14 cellular contexts compared by ENCODE assay signal in the genomic region with DNA sequence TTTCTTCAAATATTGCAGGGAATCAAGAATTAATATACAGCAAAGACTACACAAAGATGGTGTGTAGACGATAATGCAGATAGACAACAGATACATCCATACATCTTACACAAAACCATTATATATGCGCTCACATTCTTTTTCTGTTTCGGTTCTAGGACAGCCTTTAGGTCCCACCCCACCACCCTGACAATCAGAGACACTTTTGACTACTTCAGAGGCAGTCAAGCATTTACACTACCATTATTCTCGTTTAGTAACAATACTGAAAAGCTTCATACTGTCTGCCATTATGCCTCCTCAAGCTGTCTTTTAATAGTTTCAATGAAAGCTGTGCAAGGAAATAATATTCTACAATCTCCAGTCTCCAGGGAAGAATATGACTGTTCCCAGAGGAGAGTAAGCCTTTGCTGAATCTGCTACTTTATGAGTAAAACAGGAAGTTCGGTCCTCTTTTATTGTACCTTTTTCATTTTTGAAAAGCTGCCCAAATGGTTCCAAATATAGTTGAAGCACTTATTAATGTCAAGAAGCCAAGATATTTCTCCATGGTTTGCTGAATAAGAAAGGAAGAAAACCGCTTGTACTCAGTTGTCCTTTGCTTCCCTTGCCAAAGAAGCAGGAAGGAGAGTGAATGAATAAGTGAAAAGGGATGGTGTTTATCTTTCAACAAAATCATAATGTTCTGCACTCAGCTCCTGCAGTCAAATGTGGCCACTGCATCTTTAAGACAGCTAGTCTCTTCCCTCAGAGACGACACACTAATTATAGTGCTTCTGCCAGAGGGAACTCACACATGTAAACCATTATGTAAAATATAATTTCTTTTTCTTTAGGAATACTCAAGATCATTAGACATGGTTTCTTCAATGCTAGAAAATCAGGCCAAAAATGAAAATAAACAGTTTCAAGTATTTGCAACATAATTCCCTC.
DNase-seq lines count a peak whose midpoint lies in the region; ATAC-seq, FAIRE-seq and TF ChIP-seq lines count a peak whose summit lies in the region.
"Had no signal": no experiment of that assay in that cellular context is flagged by ENCODE, and none has a peak within 500 bp of the region (broad histone marks: within the 10 kb centered on the region; RNA-seq: fewer than 3 reads in every experiment).

No MANE protein-coding gene starts in this region.

- H2AFZ ChIP-seq in astrocyte (ENCODE audit: low read depth, low read length): peak overlapping the region; percentile 24
- H2AFZ ChIP-seq: PC-9 had no signal

- no peaks in the 10 kb centered on the region for H3K9me3 ChIP-seq in A673 (ENCODE audit: low read depth, low read length, poor library complexity, severe bottlenecking)
- H3K9me3 ChIP-seq in astrocyte (ENCODE audit: insufficient read depth, low read depth, low read length): no peaks in the 10 kb centered on the region
- H3K9me3 ChIP-seq: BE2C, uterus had no signal

- POLR2A ChIA-PET in A673 (lab: Charles Lee; ENCODE audit: low non-redundant PET): interaction anchor here (0.6 to 0.7 kb wide), 2 partner anchors 200 to 453 kb away, joined by 3 to 10 read pairs; no protein-coding TSS in a partner anchor

- H3K4me1 ChIP-seq in A673 (ENCODE audit: insufficient read depth, low read length, poor library complexity, severe bottlenecking): peaks cover 42% of the 10 kb centered on the region
- peaks cover 5% of the 10 kb centered on the region for H3K4me1 ChIP-seq in astrocyte (ENCODE audit: insufficient read depth, low read length)
- H3K4me1 ChIP-seq: BE2C, uterus had no signal

- H3K4me3 ChIP-seq in A673 (ENCODE audit: low read depth, low read length, poor library complexity, severe bottlenecking) (peak overlapping the region; percentile 9), astrocyte (ENCODE audit: insufficient read depth, low read depth, low read length) (no peak overlapping the region)
- H3K4me3 ChIP-seq: PC-9, uterus had no signal

- intact Hi-C loops in A673 (cut with micrococcal nuclease; ENCODE audit: unreplicated experiment): loop anchor here (5.0 kb wide), 1 partner anchor 521 kb away; the partner anchor contains the start of gene SUPT3H
- intact Hi-C loops in left ventricle myocardium superior (cut with micrococcal nuclease): no loop called here

- CTCF ChIA-PET in A673 (lab: Charles Lee): interaction anchor here (0.6 to 1.9 kb wide), 3 partner anchors 64 to 380 kb away, joined by 4 to 8 read pairs (median 7); no protein-coding TSS in a partner anchor

- H3K4me1 Mint-ChIP-seq in astrocyte (ENCODE audit: low read depth, unreplicated experiment): peaks cover 16% of the 10 kb centered on the region

- FAIRE-seq in astrocyte (lab: Jason Lieb, UNC): peak; percentile 37
- FAIRE-seq: H1, small intestine had no signal

- no peaks in the 10 kb centered on the region for H3K36me3 Mint-ChIP-seq in astrocyte (ENCODE audit: low read depth, unreplicated experiment)

- H3K9ac ChIP-seq in astrocyte (ENCODE audit: low read length): no peak overlapping the region

- BruUV-seq in A673 (replicated peaks; lab: Mats Ljungman, UMichigan): no TSS peak

- ATAC-seq in left ventricle myocardium superior (peak; percentile 65), GM19397 (IDR thresholded peaks at IDR 0.05; ENCODE audit: unreplicated experiment) (no peak), HG03439 (IDR thresholded peaks at IDR 0.05; ENCODE audit: unreplicated experiment) (no peak)

- DNase-seq in A673 (ENCODE audit: low spot score): peak; percentile 93
- DNase-seq in GM04503 (ENCODE audit: low read depth): peak; percentile 57
- peak; percentile 84 for DNase-seq in astrocyte (ENCODE audit: low read depth)
- no peak for DNase-seq in left ventricle myocardium superior
- DNase-seq in iPS-NIHi7 (ENCODE audit: extremely low spot score): no peak
- DNase-seq in D341Med (ENCODE audit: low spot score): no peak
- DNase-seq: BE2C, PC-9, small intestine, T1000, uterus had no signal

- H3K4me2 ChIP-seq in astrocyte (ENCODE audit: low read length): peak overlapping the region; percentile 61
- H3K4me2 ChIP-seq: PC-9 had no signal

- H3K27ac ChIP-seq in A673 (ENCODE audit: low read depth, low read length, poor library complexity, severe bottlenecking) (peak overlapping the region; percentile 60), astrocyte (ENCODE audit: low read depth, low read length) (no peak overlapping the region)
- H3K27ac ChIP-seq: PC-9, uterus had no signal

- TF ChIP-seq CTCF in A673 (conservative IDR thresholded peaks at IDR 0.05; ENCODE audit: low read depth, low read length): no peak
- no peak for TF ChIP-seq CTCF in astrocyte (IDR thresholded peaks at IDR 0.05; ENCODE audit: insufficient read depth, low read depth, low read length)

- H3K27me3 ChIP-seq in A673 (replicated peaks; ENCODE audit: insufficient read depth, low read depth, low read length, poor library complexity) (no peaks in the 10 kb centered on the region), astrocyte (ENCODE audit: insufficient read depth, low read length) (no peaks in the 10 kb centered on the region)
- H3K27me3 ChIP-seq: BE2C, uterus had no signal

- no peaks in the 10 kb centered on the region for H3K9me3 Mint-ChIP-seq in astrocyte (ENCODE audit: unreplicated experiment)

- no peaks in the 10 kb centered on the region for H4K20me1 ChIP-seq in astrocyte (ENCODE audit: insufficient read depth, low read length)

- H3K27me3 Mint-ChIP-seq in astrocyte (ENCODE audit: low read depth, unreplicated experiment): no peaks in the 10 kb centered on the region

- H3K4me3 Mint-ChIP-seq in astrocyte (ENCODE audit: unreplicated experiment): no peak overlapping the region

- H3K36me3 ChIP-seq in A673 (ENCODE audit: insufficient read depth, low read length, poor library complexity, severe bottlenecking): no peaks in the 10 kb centered on the region
- no peaks in the 10 kb centered on the region for H3K36me3 ChIP-seq in astrocyte (ENCODE audit: insufficient read depth, low read length)
- H3K36me3 ChIP-seq: BE2C, uterus had no signal

- H3K27ac Mint-ChIP-seq in astrocyte (ENCODE audit: unreplicated experiment): peak overlapping the region; percentile 43

- H3K79me2 ChIP-seq in astrocyte (ENCODE audit: insufficient read depth, low read length): no peaks in the 10 kb centered on the region

Comparison
In these comparisons a context has a peak if more than half of its experiments do, and no peak if none do; other contexts are left out.
1. DNase-seq: peak in A673 (single experiment), GM04503 (single experiment) and astrocyte (single experiment); none in left ventricle myocardium superior (single experiment), iPS-NIHi7 (single experiment) and D341Med (single experiment).